17 cellular contexts compared by ENCODE assay signal in genomic region chr22:39408807-39409206, GRCh38. TPM values are rescaled to one million over a fixed set of nuclear protein-coding genes. Genes with fewer than 3 reads are reported as not detected.
DNase-seq lines count a peak whose midpoint lies in the region; ATAC-seq and TF ChIP-seq lines count a peak whose summit lies in the region.
"Had no signal": no experiment of that assay in that cellular context is flagged by ENCODE, and none has a peak within 500 bp of the region (broad histone marks: within the 10 kb centered on the region; RNA-seq: fewer than 3 reads in every experiment).

No MANE protein-coding gene starts in this region.

- H3K4me2 ChIP-seq in mesenchymal stem cell (ENCODE audit: low read length, poor library complexity, severe bottlenecking) = no peak overlapping the region
- H3K4me2 ChIP-seq: A549 had no signal

- H2BK12ac ChIP-seq in mesenchymal stem cell (ENCODE audit: low read length in 2 of 2) = no peak overlapping the region

- no peaks in the 10 kb centered on the region for H3K27me3 Mint-ChIP-seq in activated T-cell treated with anti-CD3 and anti-CD28 coated beads, Interleukin-2, amount 50 U/mL, for 72 hours (ENCODE audit: low read depth)
- H3K27me3 Mint-ChIP-seq: CD4-positive, alpha-beta T cell had no signal

- no peak overlapping the region for H3K4ac ChIP-seq in mesenchymal stem cell (ENCODE audit: low read depth in 1 of 2, low read length in 2 of 2)

- H3K79me1 ChIP-seq in mesenchymal stem cell (replicated peaks; ENCODE audit: low read length, poor library complexity, severe bottlenecking) = peaks cover 33% of the 10 kb centered on the region

- H4K91ac ChIP-seq in mesenchymal stem cell (ENCODE audit: low read length) = no peak overlapping the region

- 100% methylated on average over 1 of the region's 1 CpG for WGBS in mesenchymal stem cell
- WGBS in tibial nerve, 2 donors = 64 to 81% methylated on average over 1 of the region's 1 CpG

- no peak overlapping the region for H4K8ac ChIP-seq in mesenchymal stem cell (ENCODE audit: low read length)

- no peak overlapping the region for H3K23ac ChIP-seq in mesenchymal stem cell (ENCODE audit: low read length in 2 of 2)

- peak; percentile 27 to 56 for ATAC-seq in activated T-cell treated with anti-CD3 and anti-CD28 coated beads, Interleukin-2, amount 50 U/mL, for 72 hours (replicated peaks in 1 of 2)
- ATAC-seq: A549, K562 had no signal

- peak overlapping the region in 1 of 2 donors; percentile 31 for H3K4me3 Mint-ChIP-seq in activated T-cell treated with anti-CD3 and anti-CD28 coated beads, Interleukin-2, amount 50 U/mL, for 72 hours
- H3K4me3 Mint-ChIP-seq: CD4-positive, alpha-beta T cell had no signal

- TF ChIP-seq CTCF in dorsolateral prefrontal cortex (IDR thresholded peaks at IDR 0.05 in 54 of 56, conservative IDR thresholded peaks at IDR 0.05 in 2 of 56; ENCODE audit: low read depth in 1 of 56, partially characterized antibody in 56 of 56) = no peak
- no peak for TF ChIP-seq CTCF in tibial nerve (IDR thresholded peaks at IDR 0.05)

- peaks cover 0 to 3% of the 10 kb centered on the region in 2 donors for H3K9me3 Mint-ChIP-seq in activated T-cell treated with anti-CD3 and anti-CD28 coated beads, Interleukin-2, amount 50 U/mL, for 72 hours
- H3K9me3 Mint-ChIP-seq: CD4-positive, alpha-beta T cell had no signal

- H2BK5ac ChIP-seq in mesenchymal stem cell (ENCODE audit: low read depth, low read length, poor library complexity, severe bottlenecking) = no peak overlapping the region

- H3K27me3 ChIP-seq in dorsolateral prefrontal cortex (no peaks in the 10 kb centered on the region), mesenchymal stem cell (ENCODE audit: control insufficient read depth in 1 of 2, insufficient read depth in 1 of 2, low read length in 2 of 2) (no peaks in the 10 kb centered on the region), tibial nerve (no peaks in the 10 kb centered on the region)

- H3K36me3 Mint-ChIP-seq in activated T-cell treated with anti-CD3 and anti-CD28 coated beads, Interleukin-2, amount 50 U/mL, for 72 hours (ENCODE audit: insufficient read depth in 2 of 2) = peaks cover 3 to 13% of the 10 kb centered on the region in 2 donors

- H3K9ac ChIP-seq in mesenchymal stem cell (ENCODE audit: low read length) = peak overlapping the region; percentile 38

- H3K9me3 ChIP-seq in mesenchymal stem cell (ENCODE audit: control insufficient read depth, low read length) = no peaks in the 10 kb centered on the region
- no peaks in the 10 kb centered on the region for H3K9me3 ChIP-seq in tibial nerve
- H3K9me3 ChIP-seq: A549 had no signal

- H3K36me3 ChIP-seq in mesenchymal stem cell (ENCODE audit: control insufficient read depth in 1 of 2, insufficient read depth in 2 of 2, low read depth in 1 of 2, low read length in 2 of 2) (peaks cover 0 to 4% of the 10 kb centered on the region in 2 experiments), tibial nerve (no peaks in the 10 kb centered on the region)

- H3K14ac ChIP-seq in mesenchymal stem cell (ENCODE audit: low read length in 2 of 2) = no peak overlapping the region

- H3K27ac ChIP-seq in dorsolateral prefrontal cortex (peak overlapping the region in 50 of 59 donors; percentile 3 to 89 (median 76)), mesenchymal stem cell (ENCODE audit: low read length, poor library complexity, severe bottlenecking) (no peak overlapping the region), tibial nerve (peak overlapping the region; percentile 46 to 90 (median 78))
- H3K27ac ChIP-seq: A549, RWPE1 had no signal

- TF ChIP-seq POLR2A in tibial nerve (IDR thresholded peaks at IDR 0.05) = no peak

- intact Hi-C loops in dorsolateral prefrontal cortex (cut with DNase I) = loop anchor here in 1 of 2 donors (10.0 kb wide), 1 partner anchor 46 kb away; the partner anchor contains the start of gene MGAT3

- no peak overlapping the region for H2BK120ac ChIP-seq in mesenchymal stem cell (ENCODE audit: low read depth, low read length)

- H3K4me1 ChIP-seq in mesenchymal stem cell (ENCODE audit: control insufficient read depth, insufficient read depth, low read depth, low read length) = peaks cover 2% of the 10 kb centered on the region
- H3K4me1 ChIP-seq in tibial nerve = peaks cover 0 to 97% (median 33%) of the 10 kb centered on the region in 4 donors
- H3K4me1 ChIP-seq: A549 had no signal

- peaks cover 85% of the 10 kb centered on the region for H3K4me1 Mint-ChIP-seq in activated T-cell treated with anti-CD3 and anti-CD28 coated beads, Interleukin-2, amount 50 U/mL, for 72 hours (ENCODE audit: low read depth)

- H3K4me3 ChIP-seq in dorsolateral prefrontal cortex = no peak overlapping the region
- no peak overlapping the region for H3K4me3 ChIP-seq in mesenchymal stem cell (ENCODE audit: insufficient read depth in 1 of 2, low read depth in 1 of 2, low read length in 2 of 2)
- no peak overlapping the region for H3K4me3 ChIP-seq in tibial nerve
- H3K4me3 ChIP-seq: A549, K562 had no signal

- DNase-seq in activated T-cell treated with anti-CD3 and anti-CD28 coated beads, Interleukin-2, amount 50 U/mL, for 72 hours = no peak
- DNase-seq in activated T-cell treated with anti-CD3 and anti-CD28 coated beads, Interleukin-2, amount 50 U/mL, for 48 hours = no peak
- DNase-seq in dorsolateral prefrontal cortex = no peak
- DNase-seq in mesenchymal stem cell = no peak
- DNase-seq in tibial nerve (ENCODE audit: low spot score in 2 of 2) = no peak
- DNase-seq in occipital lobe (lab: John Stamatoyannopoulos, UW) = no peak
- no peak for DNase-seq in NCI-H1436 treated with DMSO at 0.1 percent for 48 hours (lab: John Stamatoyannopoulos, UW)
- no peak for DNase-seq in AG08396 (ENCODE audit: low spot score)
- DNase-seq: CD4-positive, alpha-beta T cell; GOT3; NCI-H146; NCI-H2081 treated with DMSO at 0.1 percent for 48 hours; NCI-H526; OCI-M1 had no signal

- no peak overlapping the region for H2BK15ac ChIP-seq in mesenchymal stem cell (ENCODE audit: low read depth, poor library complexity, severe bottlenecking)

- H3K27ac Mint-ChIP-seq in activated T-cell treated with anti-CD3 and anti-CD28 coated beads, Interleukin-2, amount 50 U/mL, for 72 hours = no peak overlapping the region
- H3K27ac Mint-ChIP-seq: CD4-positive, alpha-beta T cell had no signal

- no peak for TF ChIP-seq EP300 in tibial nerve (IDR thresholded peaks at IDR 0.05)

- no peak overlapping the region for H2AFZ ChIP-seq in mesenchymal stem cell (ENCODE audit: low read depth, low read length)

- no peak overlapping the region for H3K18ac ChIP-seq in mesenchymal stem cell (ENCODE audit: low read depth in 1 of 2, low read length in 2 of 2)

- H2AK5ac ChIP-seq in mesenchymal stem cell (ENCODE audit: low read length, severe bottlenecking) = no peak overlapping the region

RNA-seq across cellular contexts. Expression of gene TAB1, which starts 9.2 kb away (rescaled TPM):
- total RNA-seq in activated T-cell treated with anti-CD3 and anti-CD28 coated beads, Interleukin-2, amount 50 U/mL, for 72 hours = 10 to 100 TPM; 29.4 to 30.9 TPM
- total RNA-seq in dorsolateral prefrontal cortex (10 to 100 TPM; 25.2 to 75.7 (median 46.7) TPM), tibial nerve (10 to 100 TPM; 29.7 to 33.7 (median 32.0) TPM), occipital lobe (15.4 TPM)
- 10.8 TPM for polyA plus RNA-seq in mesenchymal stem cell (2013, experiment 1 of 2)
- 11.1 TPM for polyA plus RNA-seq in mesenchymal stem cell (2013, experiment 2 of 2)

RNA-seq across cellular contexts. Expression of gene MGAT3, which starts 48.0 kb away (rescaled TPM):
- 1 to 10 TPM; 1.2 to 2.6 TPM for total RNA-seq in activated T-cell treated with anti-CD3 and anti-CD28 coated beads, Interleukin-2, amount 50 U/mL, for 72 hours
- total RNA-seq in dorsolateral prefrontal cortex (100 to 1,000 TPM in 30 of 120 experiments, 10 to 100 TPM in 90; 57.7 to 147 (median 92.3) TPM), tibial nerve (10 to 100 TPM; 26.2 to 32.7 (median 32.2) TPM), occipital lobe (24.8 TPM)
- polyA plus RNA-seq in mesenchymal stem cell (2013, experiment 1 of 2) = 2.1 TPM
- 2.0 TPM for polyA plus RNA-seq in mesenchymal stem cell (2013, experiment 2 of 2)

RNA-seq across cellular contexts. Expression of gene SYNGR1, which starts 59.0 kb away (rescaled TPM):
- total RNA-seq in activated T-cell treated with anti-CD3 and anti-CD28 coated beads, Interleukin-2, amount 50 U/mL, for 72 hours = 1 to 10 TPM; 4.4 to 5.3 TPM
- total RNA-seq in dorsolateral prefrontal cortex = 100 to 1,000 TPM; 108 to 421 (median 288) TPM
- 22.3 TPM for polyA plus RNA-seq in mesenchymal stem cell (2013, experiment 1 of 2)
- polyA plus RNA-seq in mesenchymal stem cell (2013, experiment 2 of 2) = 22.9 TPM
- total RNA-seq in tibial nerve = 10 to 100 TPM; 21.1 to 32.8 (median 25.5) TPM
- 63.9 TPM for total RNA-seq in occipital lobe
